In the genomic region with DNA sequence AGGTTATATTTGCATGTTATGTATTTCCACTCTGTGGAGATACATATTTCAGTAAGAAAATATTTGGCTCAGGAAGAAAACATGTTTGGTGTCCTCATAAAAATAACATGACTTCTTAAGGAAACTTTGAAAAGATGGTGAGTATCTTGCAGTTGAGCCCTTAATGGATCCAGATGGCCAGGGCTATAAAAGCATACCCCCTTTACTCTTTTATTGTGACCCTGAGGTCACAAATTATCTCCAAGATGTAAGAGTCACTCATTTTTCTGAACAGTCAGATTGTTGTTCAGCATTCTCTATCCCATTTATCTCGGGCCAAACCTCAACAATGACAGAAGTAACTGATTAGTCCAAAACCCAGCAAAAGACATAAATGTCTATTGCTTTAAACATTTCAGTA, we compare ENCODE assay signal across 16 cellular contexts.
DNase-seq lines count a peak whose midpoint lies in the region; FAIRE-seq and TF ChIP-seq lines count a peak whose summit lies in the region.
"Had no signal": no experiment of that assay in that cellular context is flagged by ENCODE, and none has a peak within 500 bp of the region (broad histone marks: within the 10 kb centered on the region; RNA-seq: fewer than 3 reads in every experiment).

No MANE protein-coding gene starts in this region.

- H3K4me3 ChIP-seq in BJ (ENCODE audit: low read depth, low read length) = no peak overlapping the region
- no peak overlapping the region for H3K4me3 ChIP-seq in Loucy (ENCODE audit: low read length, poor library complexity, severe bottlenecking)
- no peak overlapping the region for H3K4me3 ChIP-seq in kidney (ENCODE audit: low read length in 2 of 2)
- H3K4me3 ChIP-seq in esophagus muscularis mucosa = no peak overlapping the region

- FAIRE-seq in endometrium (lab: Jason Lieb, UNC) (peak; percentile 69), kidney (lab: Jason Lieb, UNC) (no peak)
- FAIRE-seq: HepG2, HTR-8/SVneo had no signal

- peak overlapping the region; percentile 9 for H3K27ac Mint-ChIP-seq in neural crest cell (ENCODE audit: unreplicated experiment)
- H3K27ac Mint-ChIP-seq: B cell; CD4-positive, alpha-beta memory T cell; H9 had no signal

- H3K9ac ChIP-seq in Loucy (ENCODE audit: low read depth, low read length, poor library complexity, severe bottlenecking) (no peak overlapping the region), kidney (ENCODE audit: low read length in 2 of 2) (no peak overlapping the region)

- POLR2A ChIA-PET in BJ (lab: Charles Lee) = no interaction called here

- intact Hi-C loops in kidney (cut with DNase I) (no loop called here), esophagus muscularis mucosa (cut with DNase I) (no loop called here)

- H3K4me1 ChIP-seq in Loucy (ENCODE audit: insufficient read depth, low read length, poor library complexity, severe bottlenecking) (peaks cover 13% of the 10 kb centered on the region), kidney (ENCODE audit: control insufficient read depth in 1 of 2, insufficient read depth in 1 of 2, low read depth in 1 of 2, low read length in 2 of 2) (peaks cover 0 to 3% of the 10 kb centered on the region in 2 donors), esophagus muscularis mucosa (no peaks in the 10 kb centered on the region)

- no peaks in the 10 kb centered on the region for H3K27me3 ChIP-seq in BJ (ENCODE audit: control insufficient read depth, insufficient read depth, low read length)
- no peaks in the 10 kb centered on the region for H3K27me3 ChIP-seq in Loucy (ENCODE audit: insufficient read depth, low read length, poor library complexity, severe bottlenecking)
- H3K27me3 ChIP-seq in esophagus muscularis mucosa = no peaks in the 10 kb centered on the region

- H3K9me3 Mint-ChIP-seq in neural crest cell = peaks cover 2% of the 10 kb centered on the region
- H3K9me3 Mint-ChIP-seq: H9 had no signal

- no peaks in the 10 kb centered on the region for H3F3A ChIP-seq in Loucy (ENCODE audit: low read depth)

- peaks cover 18% of the 10 kb centered on the region for H3K4me1 Mint-ChIP-seq in neural crest cell
- H3K4me1 Mint-ChIP-seq: B cell; CD4-positive, alpha-beta memory T cell had no signal

- H3K79me2 ChIP-seq in Loucy (ENCODE audit: insufficient read depth, low read length) = no peaks in the 10 kb centered on the region

- no peak overlapping the region for H3K4me3 Mint-ChIP-seq in neural crest cell
- H3K4me3 Mint-ChIP-seq: B cell, H9 had no signal

- no peaks in the 10 kb centered on the region for H3K36me3 ChIP-seq in BJ (ENCODE audit: control insufficient read depth, insufficient read depth, low read length)
- H3K36me3 ChIP-seq in Loucy (ENCODE audit: insufficient read depth, low read length) = no peaks in the 10 kb centered on the region
- H3K36me3 ChIP-seq in kidney (ENCODE audit: control insufficient read depth in 1 of 2, insufficient read depth in 2 of 2, low read length in 2 of 2) = no peaks in the 10 kb centered on the region
- H3K36me3 ChIP-seq in esophagus muscularis mucosa = no peaks in the 10 kb centered on the region

- H3K9me2 ChIP-seq in Loucy (replicated peaks; ENCODE audit: low read depth, low read length) = no peaks in the 10 kb centered on the region

- H3K27me3 Mint-ChIP-seq in neural crest cell (ENCODE audit: low read depth) = no peaks in the 10 kb centered on the region
- H3K27me3 Mint-ChIP-seq: B cell had no signal

- CTCF ChIA-PET in BJ (lab: Yijun Ruan, JAX) = no interaction called here

- TF ChIP-seq CTCF in BJ (IDR thresholded peaks at IDR 0.05; ENCODE audit: insufficient read depth, low read depth, low read length) (no peak), Loucy (conservative IDR thresholded peaks at IDR 0.05; ENCODE audit: low read length) (no peak), neural crest cell (conservative IDR thresholded peaks at IDR 0.05) (no peak), kidney (IDR thresholded peaks at IDR 0.05; ENCODE audit: borderline replicate concordance, extremely low read depth, insufficient read depth) (no peak), esophagus muscularis mucosa (IDR thresholded peaks at IDR 0.05) (no peak)

- H3K9me3 ChIP-seq in Loucy (ENCODE audit: insufficient read depth, low read depth, low read length) (no peaks in the 10 kb centered on the region), kidney (ENCODE audit: control insufficient read depth in 1 of 2, low read length in 2 of 2) (no peaks in the 10 kb centered on the region), esophagus muscularis mucosa (no peaks in the 10 kb centered on the region)

- no peak for TF ChIP-seq EP300 in esophagus muscularis mucosa (IDR thresholded peaks at IDR 0.05)

- WGBS in esophagus muscularis mucosa = 94% methylated on average over 1 of the region's 1 CpG

- DNase-seq in BJ (ENCODE audit: low read depth) (peak; percentile 19), neural crest cell (ENCODE audit: low read depth, low spot score) (no peak), DMS53 treated with DMSO at 0.1 percent for 48 hours (lab: John Stamatoyannopoulos, UW; ENCODE audit: unreplicated experiment) (no peak), kidney (no peak), esophagus muscularis mucosa (ENCODE audit: extremely low spot score) (no peak), GDM1 (lab: John Stamatoyannopoulos, UW) (no peak)
- DNase-seq: CD4-positive, alpha-beta memory T cell; DMS79 treated with DMSO at 0.1 percent for 48 hours; GOT3; H9 had no signal

- H2AFZ ChIP-seq in Loucy (ENCODE audit: low read length) = no peak overlapping the region

- H3K4me2 ChIP-seq in Loucy (ENCODE audit: low read depth, low read length, poor library complexity, severe bottlenecking) = peak overlapping the region; percentile 6

- H3K27ac ChIP-seq in kidney (ENCODE audit: low read depth in 2 of 2, low read length in 2 of 2) (no peak overlapping the region), esophagus muscularis mucosa (replicated peaks in 1 of 4) (no peak overlapping the region)
- H3K27ac ChIP-seq: C4-2B had no signal

- TF ChIP-seq POLR2A in esophagus muscularis mucosa (IDR thresholded peaks at IDR 0.05; ENCODE audit: low read depth) = no peak

- no peaks in the 10 kb centered on the region for H4K20me1 ChIP-seq in Loucy (ENCODE audit: insufficient read depth, low read length, poor library complexity, severe bottlenecking)

- H3K36me3 Mint-ChIP-seq in neural crest cell (ENCODE audit: low read depth) = no peaks in the 10 kb centered on the region
- H3K36me3 Mint-ChIP-seq: CD4-positive, alpha-beta memory T cell had no signal
